ENCODE assay signal across 17 cellular contexts in the genomic region with DNA sequence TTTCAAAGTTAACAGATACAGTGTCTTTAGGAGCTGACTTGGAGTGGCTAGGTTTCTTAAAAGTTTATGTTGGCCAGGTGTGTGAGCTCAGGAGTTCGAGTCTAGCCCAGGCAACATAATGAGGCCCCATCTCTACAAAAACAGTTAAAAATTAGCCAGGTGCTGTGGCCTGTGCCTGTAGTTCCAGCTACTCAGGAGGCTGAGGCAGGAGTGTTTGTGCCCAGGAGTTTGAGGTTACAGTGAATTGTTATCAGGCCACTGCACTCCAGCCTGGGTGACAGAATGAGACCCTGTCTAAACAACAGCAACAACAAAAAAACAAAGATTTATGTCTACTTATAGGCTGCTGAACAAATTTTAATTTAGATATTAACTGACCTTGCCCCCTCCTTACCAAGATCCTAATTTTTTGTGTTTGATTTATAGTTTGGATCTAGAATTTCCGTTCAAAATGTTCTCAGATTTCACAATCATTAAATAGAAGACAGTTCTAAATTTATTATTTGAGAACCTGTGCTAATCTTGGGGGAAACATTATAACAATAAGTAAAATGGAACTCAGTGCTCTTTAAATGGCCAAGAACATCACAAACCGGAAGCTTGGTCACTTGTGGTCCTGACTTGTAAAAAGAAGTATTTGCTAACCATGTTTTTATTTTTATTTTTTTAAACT.
DNase-seq lines count a peak whose midpoint lies in the region; ATAC-seq and TF ChIP-seq lines count a peak whose summit lies in the region.
"Had no signal": no experiment of that assay in that cellular context is flagged by ENCODE, and none has a peak within 500 bp of the region (broad histone marks: within the 10 kb centered on the region; RNA-seq: fewer than 3 reads in every experiment).

No MANE protein-coding gene starts in this region.

- H3K27me3 Mint-ChIP-seq in progenitor cell of endocrine pancreas = no peaks in the 10 kb centered on the region
- H3K27me3 Mint-ChIP-seq: T-cell had no signal

- H3K27ac ChIP-seq in OCI-LY7 (ENCODE audit: low read depth, low read length, poor library complexity, severe bottlenecking) (no peak overlapping the region), MM.1S (ENCODE audit: low read length) (no peak overlapping the region)
- H3K27ac ChIP-seq: BLaER1 treated with 17β-estradiol and CSF1 and Interleukin-3, amounts not matched to agents 10 nM and 100 nM had no signal

- H3K36me3 ChIP-seq in OCI-LY7 (ENCODE audit: insufficient read depth, low read length) = no peaks in the 10 kb centered on the region
- no peaks in the 10 kb centered on the region for H3K36me3 ChIP-seq in MM.1S (replicated peaks; ENCODE audit: insufficient read depth, low read length)

- intact Hi-C loops in OCI-LY7 (cut with micrococcal nuclease; ENCODE audit: unreplicated experiment) = no loop called here

- H2AFZ ChIP-seq in OCI-LY7 (ENCODE audit: low read length) (peak overlapping the region; percentile 8; the same call in 1 of the 2 replicates), MM.1S (ENCODE audit: low read length) (no peak overlapping the region)

- H3K4me2 ChIP-seq in OCI-LY7 (ENCODE audit: low read length) = no peak overlapping the region
- no peak overlapping the region for H3K4me2 ChIP-seq in MM.1S (ENCODE audit: low read depth, low read length)
- H3K4me2 ChIP-seq: BLaER1 treated with 17β-estradiol and CSF1 and Interleukin-3, amounts not matched to agents 10 nM and 100 nM had no signal

- DNase-seq in OCI-LY7 (ENCODE audit: low spot score) (no peak), kidney tubule cell (ENCODE audit: low spot score) (peak; percentile 19), progenitor cell of endocrine pancreas (ENCODE audit: low spot score, unreplicated experiment) (no peak), MM.1S (no peak), cerebellum (ENCODE audit: low spot score) (no peak)
- DNase-seq: GOT3; HFFc6; NCI-H1436; NCI-H2029 treated with DMSO at 0.1 percent for 48 hours; NCI-H2227 treated with DMSO at 0.1 percent for 48 hours; NCI-H524 treated with DMSO at 0.1 percent for 48 hours; NK-92 treated with Interleukin-12 subunit alpha and Interleukin-12 subunit beta, amount 100 ng/mL, for 24 hours; PC-3; T-cell had no signal

- peak overlapping the region; percentile 65 for H3K27ac Mint-ChIP-seq in progenitor cell of endocrine pancreas
- H3K27ac Mint-ChIP-seq: HFFc6, T-cell had no signal

- peaks cover 36% of the 10 kb centered on the region for H3K4me1 Mint-ChIP-seq in progenitor cell of endocrine pancreas (ENCODE audit: low read depth)

- H4K20me1 ChIP-seq in OCI-LY7 (ENCODE audit: insufficient read depth, low read length) = no peaks in the 10 kb centered on the region
- no peaks in the 10 kb centered on the region for H4K20me1 ChIP-seq in MM.1S (ENCODE audit: insufficient read depth, low read length)

- peaks cover 10% of the 10 kb centered on the region for H3K36me3 Mint-ChIP-seq in progenitor cell of endocrine pancreas (ENCODE audit: insufficient read depth)
- H3K36me3 Mint-ChIP-seq: T-cell had no signal

- H3K9me2 ChIP-seq in OCI-LY7 (ENCODE audit: insufficient read depth, low read length) (no peaks in the 10 kb centered on the region), MM.1S (replicated peaks; ENCODE audit: insufficient read depth, low read length) (no peaks in the 10 kb centered on the region)

- H3K9me3 Mint-ChIP-seq in progenitor cell of endocrine pancreas (ENCODE audit: low read depth) = peaks cover 10% of the 10 kb centered on the region
- H3K9me3 Mint-ChIP-seq: HFFc6 had no signal

- H3K4me3 ChIP-seq in OCI-LY7 (ENCODE audit: low read depth, low read length, poor library complexity, severe bottlenecking) = no peak overlapping the region
- no peak overlapping the region for H3K4me3 ChIP-seq in MM.1S (ENCODE audit: low read length)
- H3K4me3 ChIP-seq: BLaER1 treated with 17β-estradiol and CSF1 and Interleukin-3, amounts not matched to agents 10 nM and 100 nM had no signal

- no peak overlapping the region for H3K4me3 Mint-ChIP-seq in progenitor cell of endocrine pancreas (ENCODE audit: low read depth)
- H3K4me3 Mint-ChIP-seq: HFFc6, T-cell had no signal

- H3F3A ChIP-seq in MM.1S (ENCODE audit: insufficient read depth, low read length) = no peaks in the 10 kb centered on the region

- no TSS peak for BruUV-seq in OCI-LY7 (replicated peaks; lab: Mats Ljungman, UMichigan)

- ATAC-seq in GM19463 (IDR thresholded peaks at IDR 0.05; ENCODE audit: unreplicated experiment) (peak; percentile 44), GM21576 (IDR thresholded peaks at IDR 0.05; ENCODE audit: unreplicated experiment) (no peak)
- ATAC-seq: PC-3, T-cell had no signal

- H3K9ac ChIP-seq in MM.1S (ENCODE audit: low read length) = no peak overlapping the region
- H3K9ac ChIP-seq: BLaER1 treated with 17β-estradiol and CSF1 and Interleukin-3, amounts not matched to agents 10 nM and 100 nM had no signal

- POLR2A ChIA-PET in OCI-LY7 (lab: Charles Lee) = interaction anchor here (0.8 to 1.8 kb wide), 2 partner anchors 12 to 86 kb away, joined by 3 to 4 read pairs; no protein-coding TSS in a partner anchor

- TF ChIP-seq CTCF in OCI-LY7 (conservative IDR thresholded peaks at IDR 0.05; ENCODE audit: low read length) (no peak), progenitor cell of endocrine pancreas (IDR thresholded peaks at IDR 0.05; ENCODE audit: unreplicated experiment) (no peak), MM.1S (IDR thresholded peaks at IDR 0.05; ENCODE audit: low read length) (no peak)

- H3K27me3 ChIP-seq in MM.1S (replicated peaks; ENCODE audit: insufficient read depth, low read length) = no peaks in the 10 kb centered on the region
- H3K27me3 ChIP-seq: BLaER1 treated with 17β-estradiol and CSF1 and Interleukin-3, amounts not matched to agents 10 nM and 100 nM had no signal

- CTCF ChIA-PET in OCI-LY7 (lab: Charles Lee; ENCODE audit: unreplicated experiment) = no interaction called here

- H3K4me1 ChIP-seq in OCI-LY7 (ENCODE audit: insufficient read depth, low read length, poor library complexity, severe bottlenecking) = no peaks in the 10 kb centered on the region
- H3K4me1 ChIP-seq in MM.1S (ENCODE audit: low read length) = no peaks in the 10 kb centered on the region

- no peaks in the 10 kb centered on the region for H3K79me2 ChIP-seq in OCI-LY7 (ENCODE audit: insufficient read depth, low read depth, low read length)
- H3K79me2 ChIP-seq in MM.1S (ENCODE audit: low read length) = peaks cover 48% of the 10 kb centered on the region

- H3K9me3 ChIP-seq in OCI-LY7 (ENCODE audit: low read length) = no peaks in the 10 kb centered on the region
- H3K9me3 ChIP-seq in MM.1S (replicated peaks; ENCODE audit: insufficient read depth, low read length) = no peaks in the 10 kb centered on the region
